Comparison of ENCODE assay signal across 3 cellular contexts in genomic region chr5:132854992-132855391, GRCh38. TPM values are rescaled to one million over a fixed set of nuclear protein-coding genes. Genes with fewer than 3 reads are reported as not detected.
"Had no signal": no experiment of that assay in that cellular context is flagged by ENCODE, and none has a peak within 500 bp of the region (broad histone marks: within the 10 kb centered on the region; RNA-seq: fewer than 3 reads in every experiment).

No MANE protein-coding gene starts in this region.

RNA-seq across cellular contexts. Expression of gene GDF9, which starts 11.3 kb away (rescaled TPM):
- total RNA-seq: M059J, PC-3 had no signal

RNA-seq across cellular contexts. Expression of gene SOWAHA, which starts 41.9 kb away (rescaled TPM):
- total RNA-seq: SJSA1 had no signal
